In the genomic region with DNA sequence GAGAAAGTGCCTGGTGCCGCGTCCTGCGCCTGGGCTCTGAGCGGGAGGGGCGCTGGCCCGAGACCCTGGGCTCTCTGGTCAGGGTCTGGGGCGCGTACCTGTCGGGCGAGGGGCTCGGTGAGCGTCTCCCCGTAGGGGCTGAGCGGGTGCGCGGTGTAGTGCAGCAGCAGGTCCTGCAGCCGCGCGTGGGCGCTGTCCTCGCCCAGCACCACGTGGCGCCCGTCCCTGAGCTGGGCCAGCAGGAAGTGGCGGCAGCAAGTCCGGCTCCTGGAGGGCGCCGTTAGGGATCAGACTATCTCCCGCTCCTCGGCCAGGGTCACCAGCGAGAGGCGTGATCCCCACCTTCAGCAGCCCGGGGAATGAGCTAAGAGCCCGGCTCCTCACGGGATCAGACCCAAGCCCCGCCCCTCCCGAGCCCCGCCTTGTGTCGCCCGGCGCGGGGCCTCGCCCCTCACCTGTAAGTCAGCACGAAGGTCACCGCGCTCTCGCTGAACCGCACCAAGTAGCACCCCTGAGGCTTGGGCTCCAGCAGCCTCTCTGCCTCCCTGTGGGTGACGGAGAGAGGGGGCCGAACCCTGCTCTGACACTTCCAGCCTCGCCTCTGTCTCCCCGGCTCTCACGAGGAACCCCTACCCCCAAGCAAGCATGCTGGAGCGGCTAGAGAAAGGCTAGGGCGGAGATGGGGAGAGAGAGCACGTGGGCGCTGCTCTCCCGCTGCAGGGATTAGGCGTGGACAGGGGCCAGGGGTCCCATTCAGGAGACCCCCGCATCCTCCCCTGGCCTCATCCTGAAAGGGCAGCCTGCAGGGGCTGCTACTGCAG, we compare ENCODE assay signal across 1 cellular context.
TF ChIP-seq lines count a peak whose summit lies in the region.

No MANE protein-coding gene starts in this region.

TF ChIP-seq in K562, 482 proteins besides CTCF, POLR2A, EP300 and RAD21 (continued from another document and continues in another):
- TF ChIP-seq, protein P1, sequence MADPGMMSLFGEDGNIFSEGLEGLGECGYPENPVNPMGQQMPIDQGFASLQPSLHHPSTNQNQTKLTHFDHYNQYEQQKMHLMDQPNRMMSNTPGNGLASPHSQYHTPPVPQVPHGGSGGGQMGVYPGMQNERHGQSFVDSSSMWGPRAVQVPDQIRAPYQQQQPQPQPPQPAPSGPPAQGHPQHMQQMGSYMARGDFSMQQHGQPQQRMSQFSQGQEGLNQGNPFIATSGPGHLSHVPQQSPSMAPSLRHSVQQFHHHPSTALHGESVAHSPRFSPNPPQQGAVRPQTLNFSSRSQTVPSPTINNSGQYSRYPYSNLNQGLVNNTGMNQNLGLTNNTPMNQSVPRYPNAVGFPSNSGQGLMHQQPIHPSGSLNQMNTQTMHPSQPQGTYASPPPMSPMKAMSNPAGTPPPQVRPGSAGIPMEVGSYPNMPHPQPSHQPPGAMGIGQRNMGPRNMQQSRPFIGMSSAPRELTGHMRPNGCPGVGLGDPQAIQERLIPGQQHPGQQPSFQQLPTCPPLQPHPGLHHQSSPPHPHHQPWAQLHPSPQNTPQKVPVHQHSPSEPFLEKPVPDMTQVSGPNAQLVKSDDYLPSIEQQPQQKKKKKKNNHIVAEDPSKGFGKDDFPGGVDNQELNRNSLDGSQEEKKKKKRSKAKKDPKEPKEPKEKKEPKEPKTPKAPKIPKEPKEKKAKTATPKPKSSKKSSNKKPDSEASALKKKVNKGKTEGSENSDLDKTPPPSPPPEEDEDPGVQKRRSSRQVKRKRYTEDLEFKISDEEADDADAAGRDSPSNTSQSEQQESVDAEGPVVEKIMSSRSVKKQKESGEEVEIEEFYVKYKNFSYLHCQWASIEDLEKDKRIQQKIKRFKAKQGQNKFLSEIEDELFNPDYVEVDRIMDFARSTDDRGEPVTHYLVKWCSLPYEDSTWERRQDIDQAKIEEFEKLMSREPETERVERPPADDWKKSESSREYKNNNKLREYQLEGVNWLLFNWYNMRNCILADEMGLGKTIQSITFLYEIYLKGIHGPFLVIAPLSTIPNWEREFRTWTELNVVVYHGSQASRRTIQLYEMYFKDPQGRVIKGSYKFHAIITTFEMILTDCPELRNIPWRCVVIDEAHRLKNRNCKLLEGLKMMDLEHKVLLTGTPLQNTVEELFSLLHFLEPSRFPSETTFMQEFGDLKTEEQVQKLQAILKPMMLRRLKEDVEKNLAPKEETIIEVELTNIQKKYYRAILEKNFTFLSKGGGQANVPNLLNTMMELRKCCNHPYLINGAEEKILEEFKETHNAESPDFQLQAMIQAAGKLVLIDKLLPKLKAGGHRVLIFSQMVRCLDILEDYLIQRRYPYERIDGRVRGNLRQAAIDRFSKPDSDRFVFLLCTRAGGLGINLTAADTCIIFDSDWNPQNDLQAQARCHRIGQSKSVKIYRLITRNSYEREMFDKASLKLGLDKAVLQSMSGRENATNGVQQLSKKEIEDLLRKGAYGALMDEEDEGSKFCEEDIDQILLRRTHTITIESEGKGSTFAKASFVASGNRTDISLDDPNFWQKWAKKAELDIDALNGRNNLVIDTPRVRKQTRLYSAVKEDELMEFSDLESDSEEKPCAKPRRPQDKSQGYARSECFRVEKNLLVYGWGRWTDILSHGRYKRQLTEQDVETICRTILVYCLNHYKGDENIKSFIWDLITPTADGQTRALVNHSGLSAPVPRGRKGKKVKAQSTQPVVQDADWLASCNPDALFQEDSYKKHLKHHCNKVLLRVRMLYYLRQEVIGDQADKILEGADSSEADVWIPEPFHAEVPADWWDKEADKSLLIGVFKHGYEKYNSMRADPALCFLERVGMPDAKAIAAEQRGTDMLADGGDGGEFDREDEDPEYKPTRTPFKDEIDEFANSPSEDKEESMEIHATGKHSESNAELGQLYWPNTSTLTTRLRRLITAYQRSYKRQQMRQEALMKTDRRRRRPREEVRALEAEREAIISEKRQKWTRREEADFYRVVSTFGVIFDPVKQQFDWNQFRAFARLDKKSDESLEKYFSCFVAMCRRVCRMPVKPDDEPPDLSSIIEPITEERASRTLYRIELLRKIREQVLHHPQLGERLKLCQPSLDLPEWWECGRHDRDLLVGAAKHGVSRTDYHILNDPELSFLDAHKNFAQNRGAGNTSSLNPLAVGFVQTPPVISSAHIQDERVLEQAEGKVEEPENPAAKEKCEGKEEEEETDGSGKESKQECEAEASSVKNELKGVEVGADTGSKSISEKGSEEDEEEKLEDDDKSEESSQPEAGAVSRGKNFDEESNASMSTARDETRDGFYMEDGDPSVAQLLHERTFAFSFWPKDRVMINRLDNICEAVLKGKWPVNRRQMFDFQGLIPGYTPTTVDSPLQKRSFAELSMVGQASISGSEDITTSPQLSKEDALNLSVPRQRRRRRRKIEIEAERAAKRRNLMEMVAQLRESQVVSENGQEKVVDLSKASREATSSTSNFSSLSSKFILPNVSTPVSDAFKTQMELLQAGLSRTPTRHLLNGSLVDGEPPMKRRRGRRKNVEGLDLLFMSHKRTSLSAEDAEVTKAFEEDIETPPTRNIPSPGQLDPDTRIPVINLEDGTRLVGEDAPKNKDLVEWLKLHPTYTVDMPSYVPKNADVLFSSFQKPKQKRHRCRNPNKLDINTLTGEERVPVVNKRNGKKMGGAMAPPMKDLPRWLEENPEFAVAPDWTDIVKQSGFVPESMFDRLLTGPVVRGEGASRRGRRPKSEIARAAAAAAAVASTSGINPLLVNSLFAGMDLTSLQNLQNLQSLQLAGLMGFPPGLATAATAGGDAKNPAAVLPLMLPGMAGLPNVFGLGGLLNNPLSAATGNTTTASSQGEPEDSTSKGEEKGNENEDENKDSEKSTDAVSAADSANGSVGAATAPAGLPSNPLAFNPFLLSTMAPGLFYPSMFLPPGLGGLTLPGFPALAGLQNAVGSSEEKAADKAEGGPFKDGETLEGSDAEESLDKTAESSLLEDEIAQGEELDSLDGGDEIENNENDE (IDR thresholded peaks at IDR 0.05; ENCODE audit: low read depth, low read length): no peak
- TF ChIP-seq, protein P2, sequence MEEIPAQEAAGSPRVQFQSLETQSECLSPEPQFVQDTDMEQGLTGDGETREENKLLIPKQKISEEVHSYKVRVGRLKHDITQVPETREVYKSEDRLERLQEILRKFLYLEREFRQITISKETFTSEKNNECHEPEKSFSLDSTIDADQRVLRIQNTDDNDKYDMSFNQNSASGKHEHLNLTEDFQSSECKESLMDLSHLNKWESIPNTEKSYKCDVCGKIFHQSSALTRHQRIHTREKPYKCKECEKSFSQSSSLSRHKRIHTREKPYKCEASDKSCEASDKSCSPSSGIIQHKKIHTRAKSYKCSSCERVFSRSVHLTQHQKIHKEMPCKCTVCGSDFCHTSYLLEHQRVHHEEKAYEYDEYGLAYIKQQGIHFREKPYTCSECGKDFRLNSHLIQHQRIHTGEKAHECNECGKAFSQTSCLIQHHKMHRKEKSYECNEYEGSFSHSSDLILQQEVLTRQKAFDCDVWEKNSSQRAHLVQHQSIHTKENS (CRISPR knock-in tag; IDR thresholded peaks at IDR 0.05): no peak
- TF ChIP-seq HDGF (IDR thresholded peaks at IDR 0.05) (no peak; the same call in 1 of the 2 replicates), MAZ (CRISPR knock-in tag; conservative IDR thresholded peaks at IDR 0.05 in 1 of 2, IDR thresholded peaks at IDR 0.05 in 1 of 2) (peak; percentile 63 to 83; a peak in 2 of 4 replicates), ILF3 (IDR thresholded peaks at IDR 0.05; ENCODE audit: borderline replicate concordance) (no peak), TEAD4 (IDR thresholded peaks at IDR 0.05; ENCODE audit: low read length) (no peak), TEAD4 (CRISPR knock-in tag; IDR thresholded peaks at IDR 0.05; ENCODE audit: borderline replicate concordance) (no peak), ZFP1 (CRISPR knock-in tag; IDR thresholded peaks at IDR 0.05) (no peak), BRF1 (IDR thresholded peaks at IDR 0.05; ENCODE audit: borderline replicate concordance, extremely low read depth, insufficient read length) (no peak), SMARCA4 (IDR thresholded peaks at IDR 0.05) (no peak), SOX6 (IDR thresholded peaks at IDR 0.05) (peak; percentile 70), CHD4 (IDR thresholded peaks at IDR 0.05; ENCODE audit: insufficient read depth, insufficient replicate concordance, low read depth, low read length, poor library complexity, severe bottlenecking) (no peak), MTA1 (IDR thresholded peaks at IDR 0.05; ENCODE audit: borderline replicate concordance) (no peak), RFX5 (IDR thresholded peaks at IDR 0.05; ENCODE audit: low read depth, low read length) (no peak), RBM15 (IDR thresholded peaks at IDR 0.05; ENCODE audit: insufficient read depth, low read length) (no peak), PHF21A (IDR thresholded peaks at IDR 0.05; ENCODE audit: borderline replicate concordance, low read depth) (no peak; the same call in 1 of the 2 replicates), TARDBP (IDR thresholded peaks at IDR 0.05) (no peak), DDX20 (tag; IDR thresholded peaks at IDR 0.05; ENCODE audit: low read depth) (no peak), TRIM28 (IDR thresholded peaks at IDR 0.05) (0 out of 2 replicates have a peak, but pooled peaks have one; percentile 19), ATF7 (IDR thresholded peaks at IDR 0.05) (peak; percentile 79), RFX7 (CRISPR knock-in tag; IDR thresholded peaks at IDR 0.05) (no peak), ETV1 (tag; conservative IDR thresholded peaks at IDR 0.05; ENCODE audit: low read depth) (peak; percentile 67; the same call in 1 of the 2 replicates), ZNF586 (CRISPR knock-in tag; conservative IDR thresholded peaks at IDR 0.05) (no peak), FOXM1 (IDR thresholded peaks at IDR 0.05; ENCODE audit: low read depth) (no peak), FOXM1 (CRISPR knock-in tag; IDR thresholded peaks at IDR 0.05; ENCODE audit: low read depth) (peak; percentile 97; the same call in 1 of the 2 replicates), HMGN3 (IDR thresholded peaks at IDR 0.05; ENCODE audit: borderline replicate concordance, extremely low read depth, insufficient read length, low read depth, low read length) (peak; percentile 62), MAFK (IDR thresholded peaks at IDR 0.05; ENCODE audit: low read length) (no peak), ZBTB8A (IDR thresholded peaks at IDR 0.05; ENCODE audit: partially characterized antibody) (no peak)
- TF ChIP-seq, protein P3, sequence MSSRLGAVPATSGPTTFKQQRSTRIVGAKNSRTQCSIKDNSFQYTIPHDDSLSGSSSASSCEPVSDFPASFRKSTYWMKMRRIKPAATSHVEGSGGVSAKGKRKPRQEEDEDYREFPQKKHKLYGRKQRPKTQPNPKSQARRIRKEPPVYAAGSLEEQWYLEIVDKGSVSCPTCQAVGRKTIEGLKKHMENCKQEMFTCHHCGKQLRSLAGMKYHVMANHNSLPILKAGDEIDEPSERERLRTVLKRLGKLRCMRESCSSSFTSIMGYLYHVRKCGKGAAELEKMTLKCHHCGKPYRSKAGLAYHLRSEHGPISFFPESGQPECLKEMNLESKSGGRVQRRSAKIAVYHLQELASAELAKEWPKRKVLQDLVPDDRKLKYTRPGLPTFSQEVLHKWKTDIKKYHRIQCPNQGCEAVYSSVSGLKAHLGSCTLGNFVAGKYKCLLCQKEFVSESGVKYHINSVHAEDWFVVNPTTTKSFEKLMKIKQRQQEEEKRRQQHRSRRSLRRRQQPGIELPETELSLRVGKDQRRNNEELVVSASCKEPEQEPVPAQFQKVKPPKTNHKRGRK (tag; IDR thresholded peaks at IDR 0.05): no peak
- TF ChIP-seq, protein P4, sequence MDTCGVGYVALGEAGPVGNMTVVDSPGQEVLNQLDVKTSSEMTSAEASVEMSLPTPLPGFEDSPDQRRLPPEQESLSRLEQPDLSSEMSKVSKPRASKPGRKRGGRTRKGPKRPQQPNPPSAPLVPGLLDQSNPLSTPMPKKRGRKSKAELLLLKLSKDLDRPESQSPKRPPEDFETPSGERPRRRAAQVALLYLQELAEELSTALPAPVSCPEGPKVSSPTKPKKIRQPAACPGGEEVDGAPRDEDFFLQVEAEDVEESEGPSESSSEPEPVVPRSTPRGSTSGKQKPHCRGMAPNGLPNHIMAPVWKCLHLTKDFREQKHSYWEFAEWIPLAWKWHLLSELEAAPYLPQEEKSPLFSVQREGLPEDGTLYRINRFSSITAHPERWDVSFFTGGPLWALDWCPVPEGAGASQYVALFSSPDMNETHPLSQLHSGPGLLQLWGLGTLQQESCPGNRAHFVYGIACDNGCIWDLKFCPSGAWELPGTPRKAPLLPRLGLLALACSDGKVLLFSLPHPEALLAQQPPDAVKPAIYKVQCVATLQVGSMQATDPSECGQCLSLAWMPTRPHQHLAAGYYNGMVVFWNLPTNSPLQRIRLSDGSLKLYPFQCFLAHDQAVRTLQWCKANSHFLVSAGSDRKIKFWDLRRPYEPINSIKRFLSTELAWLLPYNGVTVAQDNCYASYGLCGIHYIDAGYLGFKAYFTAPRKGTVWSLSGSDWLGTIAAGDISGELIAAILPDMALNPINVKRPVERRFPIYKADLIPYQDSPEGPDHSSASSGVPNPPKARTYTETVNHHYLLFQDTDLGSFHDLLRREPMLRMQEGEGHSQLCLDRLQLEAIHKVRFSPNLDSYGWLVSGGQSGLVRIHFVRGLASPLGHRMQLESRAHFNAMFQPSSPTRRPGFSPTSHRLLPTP (IDR thresholded peaks at IDR 0.05; ENCODE audit: borderline replicate concordance, extremely low read depth, insufficient read length): no peak
- TF ChIP-seq, protein P5, sequence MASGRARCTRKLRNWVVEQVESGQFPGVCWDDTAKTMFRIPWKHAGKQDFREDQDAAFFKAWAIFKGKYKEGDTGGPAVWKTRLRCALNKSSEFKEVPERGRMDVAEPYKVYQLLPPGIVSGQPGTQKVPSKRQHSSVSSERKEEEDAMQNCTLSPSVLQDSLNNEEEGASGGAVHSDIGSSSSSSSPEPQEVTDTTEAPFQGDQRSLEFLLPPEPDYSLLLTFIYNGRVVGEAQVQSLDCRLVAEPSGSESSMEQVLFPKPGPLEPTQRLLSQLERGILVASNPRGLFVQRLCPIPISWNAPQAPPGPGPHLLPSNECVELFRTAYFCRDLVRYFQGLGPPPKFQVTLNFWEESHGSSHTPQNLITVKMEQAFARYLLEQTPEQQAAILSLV (tag; IDR thresholded peaks at IDR 0.05): 0 out of 2 replicates have a peak, but pooled peaks have one; percentile 7
- TF ChIP-seq, protein P6, sequence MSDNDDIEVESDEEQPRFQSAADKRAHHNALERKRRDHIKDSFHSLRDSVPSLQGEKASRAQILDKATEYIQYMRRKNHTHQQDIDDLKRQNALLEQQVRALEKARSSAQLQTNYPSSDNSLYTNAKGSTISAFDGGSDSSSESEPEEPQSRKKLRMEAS (CRISPR knock-in tag; IDR thresholded peaks at IDR 0.05): peak; percentile 99
- TF ChIP-seq, protein P7, sequence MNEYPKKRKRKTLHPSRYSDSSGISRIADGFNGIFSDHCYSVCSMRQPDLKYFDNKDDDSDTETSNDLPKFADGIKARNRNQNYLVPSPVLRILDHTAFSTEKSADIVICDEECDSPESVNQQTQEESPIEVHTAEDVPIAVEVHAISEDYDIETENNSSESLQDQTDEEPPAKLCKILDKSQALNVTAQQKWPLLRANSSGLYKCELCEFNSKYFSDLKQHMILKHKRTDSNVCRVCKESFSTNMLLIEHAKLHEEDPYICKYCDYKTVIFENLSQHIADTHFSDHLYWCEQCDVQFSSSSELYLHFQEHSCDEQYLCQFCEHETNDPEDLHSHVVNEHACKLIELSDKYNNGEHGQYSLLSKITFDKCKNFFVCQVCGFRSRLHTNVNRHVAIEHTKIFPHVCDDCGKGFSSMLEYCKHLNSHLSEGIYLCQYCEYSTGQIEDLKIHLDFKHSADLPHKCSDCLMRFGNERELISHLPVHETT (CRISPR knock-in tag; conservative IDR thresholded peaks at IDR 0.05 in 1 of 2, IDR thresholded peaks at IDR 0.05 in 1 of 2): peak in 1 of 2 experiments; percentile 84; a peak in 2 of 4 replicates
- TF ChIP-seq, protein P8, sequence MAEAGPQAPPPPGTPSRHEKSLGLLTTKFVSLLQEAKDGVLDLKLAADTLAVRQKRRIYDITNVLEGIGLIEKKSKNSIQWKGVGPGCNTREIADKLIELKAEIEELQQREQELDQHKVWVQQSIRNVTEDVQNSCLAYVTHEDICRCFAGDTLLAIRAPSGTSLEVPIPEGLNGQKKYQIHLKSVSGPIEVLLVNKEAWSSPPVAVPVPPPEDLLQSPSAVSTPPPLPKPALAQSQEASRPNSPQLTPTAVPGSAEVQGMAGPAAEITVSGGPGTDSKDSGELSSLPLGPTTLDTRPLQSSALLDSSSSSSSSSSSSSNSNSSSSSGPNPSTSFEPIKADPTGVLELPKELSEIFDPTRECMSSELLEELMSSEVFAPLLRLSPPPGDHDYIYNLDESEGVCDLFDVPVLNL (CRISPR knock-in tag; IDR thresholded peaks at IDR 0.05; ENCODE audit: low read depth): peak; percentile 72; the same call in 1 of the 2 replicates
